ENCODE assay signal across 1 cellular context in the genomic region with DNA sequence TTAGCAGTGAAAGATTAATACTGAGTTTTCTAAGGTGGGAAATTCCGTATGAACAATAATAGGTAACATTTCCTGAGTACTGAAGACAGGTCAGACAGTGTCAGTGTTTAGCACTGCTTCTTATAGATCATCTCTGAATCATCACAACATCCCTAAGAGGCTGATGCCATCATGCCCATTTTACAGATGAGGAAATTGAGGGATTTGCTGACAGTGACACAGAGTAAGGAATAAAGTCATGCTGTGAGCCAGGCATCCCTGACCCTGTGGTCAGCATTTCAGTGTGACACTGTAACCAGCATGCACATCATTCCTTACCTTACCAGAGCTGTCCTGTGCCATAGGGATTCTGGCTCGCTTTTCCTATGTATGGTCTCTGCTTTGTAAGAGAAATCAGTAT.
A peak's percentile ranks its signal among the peaks of the same experiment; 100 is the strongest.
TF ChIP-seq lines count a peak whose summit lies in the region.

No MANE protein-coding gene starts in this region.

TF ChIP-seq in K562, 482 proteins besides CTCF, POLR2A, EP300 and RAD21 (continued from another document):
- TF ChIP-seq RBM25 (IDR thresholded peaks at IDR 0.05; ENCODE audit: low read depth, low read length, severe bottlenecking) (peak; percentile 86), BCOR (IDR thresholded peaks at IDR 0.05) (peak; percentile 75; the same call in 1 of the 2 replicates), ADNP (tag; IDR thresholded peaks at IDR 0.05) (peak; percentile 65; the same call in 1 of the 2 replicates), KDM1A (IDR thresholded peaks at IDR 0.05) (peak; percentile 16 to 27; a peak in 2 of 4 replicates), RCOR1 (IDR thresholded peaks at IDR 0.05; ENCODE audit: borderline replicate concordance in 1 of 2, low read depth in 2 of 2, low read length in 2 of 2) (0 out of 4 replicates have a peak, but pooled peaks of 1 of the 2 experiments have one; percentile 16), XRCC4 (IDR thresholded peaks at IDR 0.05; ENCODE audit: extremely low read depth, insufficient read depth, insufficient read length) (no peak)
TF ChIP-seq in K562: peak in this region for 6.
